ENCODE assay signal across 19 cellular contexts in the genomic region with DNA sequence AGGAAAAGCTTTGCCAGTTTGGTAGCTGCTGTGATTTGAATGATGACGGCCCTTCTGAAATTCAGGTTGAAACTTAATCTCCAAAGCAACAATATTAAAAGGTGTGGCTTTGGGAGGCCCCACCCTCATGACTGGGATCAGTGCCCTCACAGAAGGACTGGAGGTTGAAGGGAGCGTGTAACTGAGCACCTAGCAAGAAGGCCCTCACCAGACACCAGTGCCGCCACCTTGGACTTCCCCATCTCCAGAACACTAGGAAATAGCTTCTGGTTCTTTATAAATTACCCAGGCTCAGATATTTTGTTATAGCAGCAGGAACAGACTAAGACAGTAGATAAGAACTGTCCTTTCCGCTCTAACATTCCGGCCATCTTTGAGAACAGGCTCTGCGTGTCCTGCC.
DNase-seq lines count a peak whose midpoint lies in the region; ATAC-seq and TF ChIP-seq lines count a peak whose summit lies in the region.
"Had no signal": no experiment of that assay in that cellular context is flagged by ENCODE, and none has a peak within 500 bp of the region (broad histone marks: within the 10 kb centered on the region; RNA-seq: fewer than 3 reads in every experiment).

No MANE protein-coding gene starts in this region.

- 95 to 98% methylated on average over 6 of the region's 6 CpGs for WGBS in upper lobe of left lung, 2 donors

- TF ChIP-seq POLR2A in Peyer's patch (IDR thresholded peaks at IDR 0.05): no peak
- TF ChIP-seq POLR2A in upper lobe of left lung (IDR thresholded peaks at IDR 0.05): no peak

- H3K27me3 ChIP-seq in Peyer's patch (no peaks in the 10 kb centered on the region), duodenal mucosa (ENCODE audit: control insufficient read depth in 1 of 2, insufficient read depth in 2 of 2, low read length in 2 of 2) (no peaks in the 10 kb centered on the region), upper lobe of left lung (no peaks in the 10 kb centered on the region)
- H3K27me3 ChIP-seq: right lobe of liver had no signal

- H3K9ac ChIP-seq in duodenal mucosa (ENCODE audit: low read depth in 1 of 2, low read length in 2 of 2): no peak overlapping the region

- DNase-seq in Peyer's patch (peak in 1 of 3 donors; percentile 36), omental fat pad (ENCODE audit: low spot score) (peak; percentile 15), upper lobe of left lung (peak in 1 of 2 donors; percentile 19), D341Med (ENCODE audit: low spot score) (no peak), NCI-H748 treated with DMSO at 0.1 percent for 48 hours (lab: John Stamatoyannopoulos, UW) (no peak)
- DNase-seq in stimulated activated naive CD4-positive, alpha-beta T cell (lab: John Stamatoyannopoulos, UW): no peak
- DNase-seq: activated CD4-positive, alpha-beta T cell treated with anti-CD3 and anti-CD28 coated beads for 48 hours; activated CD8-positive, alpha-beta memory T cell treated with anti-CD3 and anti-CD28 coated beads for 24 hours; activated gamma-delta T cell treated with Interleukin-2 at 50 U/mL for 16 hours; effector CD4-positive, alpha-beta T cell; NCI-H1436; NCI-H2107; NCI-H82; stimulated activated naive CD4-positive, alpha-beta T cell treated with Interleukin-2 at 50 U/mL for 16 hours; WERI-Rb-1 had no signal

- H3K36me3 ChIP-seq in Peyer's patch: no peaks in the 10 kb centered on the region
- no peaks in the 10 kb centered on the region for H3K36me3 ChIP-seq in duodenal mucosa (ENCODE audit: control insufficient read depth in 1 of 2, insufficient read depth in 2 of 2, low read length in 2 of 2)
- H3K36me3 ChIP-seq in upper lobe of left lung: no peaks in the 10 kb centered on the region
- H3K36me3 ChIP-seq: right lobe of liver, WERI-Rb-1 had no signal

- H3K4me1 ChIP-seq in Peyer's patch (no peaks in the 10 kb centered on the region), duodenal mucosa (ENCODE audit: control insufficient read depth in 1 of 2, insufficient read depth in 2 of 2, low read length in 2 of 2) (peaks cover 0 to 4% of the 10 kb centered on the region in 2 donors), upper lobe of left lung (peaks cover 5 to 24% (median 16%) of the 10 kb centered on the region in 4 donors)

- TF ChIP-seq EP300 in upper lobe of left lung (IDR thresholded peaks at IDR 0.05): no peak

- H3K27ac ChIP-seq in Peyer's patch: peak overlapping the region; percentile 65 to 83 (median 74)
- H3K27ac ChIP-seq in duodenal mucosa (ENCODE audit: low read depth, low read length): peak overlapping the region; percentile 25
- H3K27ac ChIP-seq in upper lobe of left lung: peak overlapping the region; percentile 62 to 74 (median 64)
- H3K27ac ChIP-seq: epithelial cell of prostate, WERI-Rb-1 had no signal

- no peaks in the 10 kb centered on the region for H3K9me3 ChIP-seq in Peyer's patch
- H3K9me3 ChIP-seq in duodenal mucosa (ENCODE audit: control insufficient read depth in 1 of 2, low read length in 2 of 2): no peaks in the 10 kb centered on the region
- H3K9me3 ChIP-seq in upper lobe of left lung: no peaks in the 10 kb centered on the region
- H3K9me3 ChIP-seq: right lobe of liver had no signal

- ATAC-seq in omental fat pad (ENCODE audit: low FRiP score): no peak
- ATAC-seq in upper lobe of left lung (ENCODE audit: low FRiP score in 2 of 2): no peak
- ATAC-seq: HCT116 had no signal

- TF ChIP-seq CTCF in Peyer's patch (IDR thresholded peaks at IDR 0.05) (no peak), omental fat pad (IDR thresholded peaks at IDR 0.05) (no peak), upper lobe of left lung (IDR thresholded peaks at IDR 0.05) (no peak)

- H3K4me3 ChIP-seq in Peyer's patch: no peak overlapping the region
- no peak overlapping the region for H3K4me3 ChIP-seq in duodenal mucosa (ENCODE audit: low read depth in 1 of 2, low read length in 2 of 2)
- H3K4me3 ChIP-seq in upper lobe of left lung: no peak overlapping the region
- H3K4me3 ChIP-seq: right lobe of liver had no signal
